In the genomic region with DNA sequence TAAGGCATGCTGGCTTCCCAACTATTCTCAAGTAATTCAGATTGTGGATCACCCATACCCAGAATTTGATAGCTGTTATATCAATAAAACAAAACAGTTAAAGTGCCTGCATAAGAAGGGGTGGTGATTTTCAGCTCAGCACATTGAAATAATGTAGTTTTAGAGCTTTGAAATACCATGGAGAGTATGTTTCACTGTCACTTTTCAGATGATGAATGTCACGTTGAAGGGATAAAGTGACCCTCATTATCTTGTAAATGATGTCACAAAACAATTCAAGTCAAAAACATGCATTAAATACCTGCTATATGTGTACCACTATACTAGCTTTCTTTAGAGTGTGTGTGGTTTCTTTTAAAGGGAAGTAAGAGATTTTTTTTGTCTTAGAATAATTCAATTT, we compare ENCODE assay signal across 9 cellular contexts. TPM values are rescaled to one million over a fixed set of nuclear protein-coding genes. Genes with fewer than 3 reads are reported as not detected.
"Had no signal": no experiment of that assay in that cellular context is flagged by ENCODE, and none has a peak within 500 bp of the region (broad histone marks: within the 10 kb centered on the region; RNA-seq: fewer than 3 reads in every experiment).

No MANE protein-coding gene starts in this region.

- H3K4me3 ChIP-seq: GM12878 had no signal

- FAIRE-seq: G401.6, GM12878, GM12891, GM12892, GM18507, GM19239 had no signal

- DNase-seq: GDM1, GF-D8 had no signal

RNA-seq across cellular contexts. Expression of gene MLIP, which starts 27.6 kb away (rescaled TPM):
- total RNA-seq: G401, GM12878 had no signal
- polyA plus RNA-seq: GM12878 had no signal
